Comparison of ENCODE assay signal across 1 cellular context in genomic region chr6:30061766-30062458, GRCh38.
TF ChIP-seq lines count a peak whose summit lies in the region.

No MANE protein-coding gene starts in this region.

TF ChIP-seq in HepG2, 621 proteins besides CTCF, POLR2A, EP300 and RAD21 (continued from another document):
- no peak for TF ChIP-seq FOSL1 (CRISPR knock-in tag; IDR thresholded peaks at IDR 0.05; ENCODE audit: borderline replicate concordance)
- TF ChIP-seq MAZ (IDR thresholded peaks at IDR 0.05; ENCODE audit: borderline replicate concordance, low read depth, low read length) = no peak
- TF ChIP-seq MAZ (CRISPR knock-in tag; IDR thresholded peaks at IDR 0.05; ENCODE audit: low read depth) = no peak
- TF ChIP-seq ARID2 (CRISPR knock-in tag; IDR thresholded peaks at IDR 0.05; ENCODE audit: borderline replicate concordance) = 0 out of 2 replicates have a peak, but pooled peaks have one; percentile 63
- TF ChIP-seq, protein P1, sequence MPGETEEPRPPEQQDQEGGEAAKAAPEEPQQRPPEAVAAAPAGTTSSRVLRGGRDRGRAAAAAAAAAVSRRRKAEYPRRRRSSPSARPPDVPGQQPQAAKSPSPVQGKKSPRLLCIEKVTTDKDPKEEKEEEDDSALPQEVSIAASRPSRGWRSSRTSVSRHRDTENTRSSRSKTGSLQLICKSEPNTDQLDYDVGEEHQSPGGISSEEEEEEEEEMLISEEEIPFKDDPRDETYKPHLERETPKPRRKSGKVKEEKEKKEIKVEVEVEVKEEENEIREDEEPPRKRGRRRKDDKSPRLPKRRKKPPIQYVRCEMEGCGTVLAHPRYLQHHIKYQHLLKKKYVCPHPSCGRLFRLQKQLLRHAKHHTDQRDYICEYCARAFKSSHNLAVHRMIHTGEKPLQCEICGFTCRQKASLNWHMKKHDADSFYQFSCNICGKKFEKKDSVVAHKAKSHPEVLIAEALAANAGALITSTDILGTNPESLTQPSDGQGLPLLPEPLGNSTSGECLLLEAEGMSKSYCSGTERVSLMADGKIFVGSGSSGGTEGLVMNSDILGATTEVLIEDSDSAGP (CRISPR knock-in tag; IDR thresholded peaks at IDR 0.05; ENCODE audit: borderline replicate concordance) = no peak
- TF ChIP-seq XRCC5 (optimal IDR thresholded peaks at IDR 0.05; ENCODE audit: low read length) = peak; percentile 17
- TF ChIP-seq ZNF577 (CRISPR knock-in tag; IDR thresholded peaks at IDR 0.05; ENCODE audit: borderline replicate concordance, low read depth) = no peak
- no peak for TF ChIP-seq NFE2L1 (CRISPR knock-in tag; IDR thresholded peaks at IDR 0.05; ENCODE audit: borderline replicate concordance)
- TF ChIP-seq, protein P2, sequence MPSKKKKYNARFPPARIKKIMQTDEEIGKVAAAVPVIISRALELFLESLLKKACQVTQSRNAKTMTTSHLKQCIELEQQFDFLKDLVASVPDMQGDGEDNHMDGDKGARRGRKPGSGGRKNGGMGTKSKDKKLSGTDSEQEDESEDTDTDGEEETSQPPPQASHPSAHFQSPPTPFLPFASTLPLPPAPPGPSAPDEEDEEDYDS (CRISPR knock-in tag; IDR thresholded peaks at IDR 0.05) = 0 out of 2 replicates have a peak, but pooled peaks have one; percentile 10
- TF ChIP-seq TFE3 (CRISPR knock-in tag; IDR thresholded peaks at IDR 0.05) = no peak
- TF ChIP-seq, protein P3, sequence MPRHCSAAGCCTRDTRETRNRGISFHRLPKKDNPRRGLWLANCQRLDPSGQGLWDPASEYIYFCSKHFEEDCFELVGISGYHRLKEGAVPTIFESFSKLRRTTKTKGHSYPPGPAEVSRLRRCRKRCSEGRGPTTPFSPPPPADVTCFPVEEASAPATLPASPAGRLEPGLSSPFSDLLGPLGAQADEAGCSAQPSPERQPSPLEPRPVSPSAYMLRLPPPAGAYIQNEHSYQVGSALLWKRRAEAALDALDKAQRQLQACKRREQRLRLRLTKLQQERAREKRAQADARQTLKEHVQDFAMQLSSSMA (CRISPR knock-in tag; IDR thresholded peaks at IDR 0.05) = no peak
- TF ChIP-seq ZNF83 (CRISPR knock-in tag; IDR thresholded peaks at IDR 0.05; ENCODE audit: borderline replicate concordance) = no peak; the same call in 1 of the 2 replicates
